In the genomic region with DNA sequence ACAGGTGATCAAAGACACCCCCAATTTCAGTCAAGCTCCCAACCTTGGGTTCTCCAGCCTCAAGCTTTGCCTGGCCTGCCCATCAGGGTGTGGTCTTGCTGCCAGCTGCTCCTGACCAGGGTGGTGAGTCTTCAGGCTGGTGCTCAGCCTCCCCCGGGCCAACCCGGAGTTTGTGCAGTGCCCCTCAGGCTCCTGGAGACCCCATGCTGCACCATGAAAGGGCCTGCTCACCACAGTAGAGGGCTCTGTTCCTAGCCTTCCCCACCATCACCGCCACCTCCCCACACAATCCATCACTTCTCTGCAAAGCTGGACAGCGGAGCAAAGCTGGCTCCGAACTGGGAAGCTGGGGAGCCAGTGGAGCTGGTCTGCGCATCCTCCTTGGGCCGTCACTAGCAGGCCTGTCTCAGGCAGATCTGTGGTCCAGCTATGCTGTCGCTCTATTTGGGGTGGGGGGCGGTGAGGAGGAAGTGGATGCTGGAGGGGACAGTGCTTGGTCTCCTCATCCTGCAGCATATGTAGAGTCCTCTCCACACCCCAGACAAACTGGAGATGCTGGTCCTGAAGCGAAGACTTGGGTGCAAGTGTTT, we compare ENCODE assay signal across 27 cellular contexts.
"Had no signal": no experiment of that assay in that cellular context is flagged by ENCODE, and none has a peak within 500 bp of the region (broad histone marks: within the 10 kb centered on the region; RNA-seq: fewer than 3 reads in every experiment).

No MANE protein-coding gene starts in this region.

- H3K36me3 Mint-ChIP-seq: activated naive CD4-positive, alpha-beta T cell treated with anti-CD3 and anti-CD28 coated beads, Interleukin-2, amount 10 ng/mL, durations not matched to agents 7 days and 5 days; activated naive CD4-positive, alpha-beta T cell treated with anti-CD3 and anti-CD28 coated beads, Interleukin-2, amount 50 U/mL, for 72 hours; activated naive CD8-positive, alpha-beta T cell treated with anti-CD3 and anti-CD28 coated beads, Interleukin-2, amount 10 ng/mL, durations not matched to agents 7 days and 5 days; T-cell had no signal

- H3K27ac Mint-ChIP-seq: activated CD4-positive, alpha-beta memory T cell treated with anti-CD3 and anti-CD28 coated beads, Interleukin-2, amount 10 ng/mL, durations not matched to agents 7 days and 5 days; activated CD4-positive, alpha-beta T cell treated with anti-CD3 and anti-CD28 coated beads, Interleukin-2, amount 10 ng/mL, durations not matched to agents 7 days and 5 days; activated naive CD4-positive, alpha-beta T cell treated with anti-CD3 and anti-CD28 coated beads, Interleukin-2, amount 10 ng/mL, durations not matched to agents 7 days and 5 days; activated naive CD8-positive, alpha-beta T cell treated with anti-CD3 and anti-CD28 coated beads, Interleukin-2, amount 10 ng/mL, durations not matched to agents 7 days and 5 days; activated T-cell treated with anti-CD3 and anti-CD28 coated beads, Interleukin-2, amount 50 U/mL, for 24 hours; activated T-cell treated with anti-CD3 and anti-CD28 coated beads, Interleukin-2, amount 50 U/mL, for 72 hours; T-cell; T-helper 1 cell treated with Interleukin-12 subunit alpha and Interleukin-12 subunit beta and Interleukin-4 antibody, amounts not matched to agents 30 μg/mL and 1 μg/mL, for 36 hours; T-helper 2 cell treated with Interferon-gamma antibody and Interleukin-4, amounts not matched to agents 5 μg/mL and 100 μg/mL, for 36 hours had no signal

- H3K4me3 ChIP-seq: colonic mucosa, esophagus squamous epithelium, gastroesophageal sphincter had no signal

- H3K4me1 Mint-ChIP-seq: activated CD4-positive, alpha-beta memory T cell treated with anti-CD3 and anti-CD28 coated beads, Interleukin-2, amount 10 ng/mL, durations not matched to agents 7 days and 5 days; activated CD4-positive, alpha-beta T cell treated with anti-CD3 and anti-CD28 coated beads, Interleukin-2, amount 10 ng/mL, durations not matched to agents 7 days and 5 days; activated naive CD4-positive, alpha-beta T cell treated with anti-CD3 and anti-CD28 coated beads, Interleukin-2, amount 10 ng/mL, durations not matched to agents 7 days and 5 days; activated naive CD8-positive, alpha-beta T cell treated with anti-CD3 and anti-CD28 coated beads, Interleukin-2, amount 10 ng/mL, durations not matched to agents 7 days and 5 days; T-cell had no signal

- H3K4me3 Mint-ChIP-seq: activated CD4-positive, alpha-beta memory T cell treated with anti-CD3 and anti-CD28 coated beads, Interleukin-2, amount 10 ng/mL, durations not matched to agents 7 days and 5 days; activated CD4-positive, alpha-beta T cell treated with anti-CD3 and anti-CD28 coated beads, Interleukin-2, amount 10 ng/mL, durations not matched to agents 7 days and 5 days; activated naive CD4-positive, alpha-beta T cell treated with anti-CD3 and anti-CD28 coated beads, Interleukin-2, amount 10 ng/mL, durations not matched to agents 7 days and 5 days; activated naive CD8-positive, alpha-beta T cell treated with anti-CD3 and anti-CD28 coated beads, Interleukin-2, amount 10 ng/mL, durations not matched to agents 7 days and 5 days; activated T-cell treated with anti-CD3 and anti-CD28 coated beads, Interleukin-2, amount 50 U/mL, for 24 hours; activated T-cell treated with anti-CD3 and anti-CD28 coated beads, Interleukin-2, amount 50 U/mL, for 72 hours; T-cell; T-helper 1 cell treated with Interleukin-12 subunit alpha and Interleukin-12 subunit beta and Interleukin-4 antibody, amounts not matched to agents 30 μg/mL and 1 μg/mL, for 36 hours; T-helper 2 cell treated with Interferon-gamma antibody and Interleukin-4, amounts not matched to agents 5 μg/mL and 100 μg/mL, for 36 hours had no signal

- H3K9me3 ChIP-seq: colonic mucosa, esophagus squamous epithelium, gastroesophageal sphincter had no signal

- ATAC-seq: activated naive CD4-positive, alpha-beta T cell treated with anti-CD3 and anti-CD28 coated beads, Interleukin-2, amount 50 U/mL, for 72 hours; activated T-cell treated with anti-CD3 and anti-CD28 coated beads, Interleukin-2, amount 50 U/mL, for 72 hours; gastroesophageal sphincter; T-cell had no signal

- H3K4me1 ChIP-seq: colonic mucosa, esophagus squamous epithelium, gastroesophageal sphincter had no signal

- H3K9me3 Mint-ChIP-seq: activated CD4-positive, alpha-beta memory T cell treated with anti-CD3 and anti-CD28 coated beads, Interleukin-2, amount 10 ng/mL, durations not matched to agents 7 days and 5 days; activated naive CD4-positive, alpha-beta T cell treated with anti-CD3 and anti-CD28 coated beads, Interleukin-2, amount 50 U/mL, for 72 hours; activated naive CD8-positive, alpha-beta T cell treated with anti-CD3 and anti-CD28 coated beads, Interleukin-2, amount 10 ng/mL, durations not matched to agents 7 days and 5 days; activated T-cell treated with anti-CD3 and anti-CD28 coated beads, Interleukin-2, amount 50 U/mL, for 24 hours; activated T-cell treated with anti-CD3 and anti-CD28 coated beads, Interleukin-2, amount 50 U/mL, for 72 hours; T-cell; T-helper 1 cell treated with Interleukin-12 subunit alpha and Interleukin-12 subunit beta and Interleukin-4 antibody, amounts not matched to agents 30 μg/mL and 1 μg/mL, for 36 hours; T-helper 2 cell treated with Interferon-gamma antibody and Interleukin-4, amounts not matched to agents 5 μg/mL and 100 μg/mL, for 36 hours had no signal

- H3K27me3 Mint-ChIP-seq: activated CD4-positive, alpha-beta memory T cell treated with anti-CD3 and anti-CD28 coated beads, Interleukin-2, amount 10 ng/mL, durations not matched to agents 7 days and 5 days; activated CD4-positive, alpha-beta T cell treated with anti-CD3 and anti-CD28 coated beads, Interleukin-2, amount 10 ng/mL, durations not matched to agents 7 days and 5 days had no signal

- H3K36me3 ChIP-seq: colonic mucosa, esophagus squamous epithelium, gastroesophageal sphincter had no signal

- H3K27me3 ChIP-seq: colonic mucosa had no signal

- H3K27ac ChIP-seq: colonic mucosa, epithelial cell of prostate, esophagus squamous epithelium, gastroesophageal sphincter had no signal

- DNase-seq: activated CD4-positive, alpha-beta memory T cell treated with anti-CD3 and anti-CD28 coated beads, Interleukin-2, amount 10 ng/mL, durations not matched to agents 7 days and 5 days; activated CD4-positive, alpha-beta T cell treated with anti-CD3 and anti-CD28 coated beads for 1 hour; activated CD4-positive, alpha-beta T cell treated with anti-CD3 and anti-CD28 coated beads for 4 hours; activated CD4-positive, alpha-beta T cell treated with anti-CD3 and anti-CD28 coated beads, Interleukin-2, amount 10 ng/mL, durations not matched to agents 7 days and 5 days; activated CD4-positive, alpha-beta T cell treated with anti-CD3 and anti-CD28 coated beads, Interleukin-2, amount 50 U/mL, for 4 hours; activated CD8-positive, alpha-beta memory T cell treated with anti-CD3 and anti-CD28 coated beads, Interleukin-2, amount 50 U/mL, for 48 hours; activated gamma-delta T cell; activated naive CD4-positive, alpha-beta T cell; activated naive CD4-positive, alpha-beta T cell treated with anti-CD3 and anti-CD28 coated beads, Interleukin-2, amount 10 ng/mL, durations not matched to agents 7 days and 5 days; activated naive CD8-positive, alpha-beta T cell treated with anti-CD3 and anti-CD28 coated beads, Interleukin-2, amount 10 ng/mL, durations not matched to agents 7 days and 5 days; activated T-cell treated with anti-CD3 and anti-CD28 coated beads for 4 hours; activated T-cell treated with anti-CD3 and anti-CD28 coated beads, Interleukin-2, amount 50 U/mL, for 24 hours; activated T-cell treated with anti-CD3 and anti-CD28 coated beads, Interleukin-2, amount 50 U/mL, for 72 hours; caudate nucleus; colonic mucosa; effector CD8-positive, alpha-beta T cell; esophagus squamous epithelium; foreskin melanocyte; head of caudate nucleus; SW 1271; T-cell; T1000 had no signal
